8 cellular contexts compared by ENCODE assay signal in the genomic region with DNA sequence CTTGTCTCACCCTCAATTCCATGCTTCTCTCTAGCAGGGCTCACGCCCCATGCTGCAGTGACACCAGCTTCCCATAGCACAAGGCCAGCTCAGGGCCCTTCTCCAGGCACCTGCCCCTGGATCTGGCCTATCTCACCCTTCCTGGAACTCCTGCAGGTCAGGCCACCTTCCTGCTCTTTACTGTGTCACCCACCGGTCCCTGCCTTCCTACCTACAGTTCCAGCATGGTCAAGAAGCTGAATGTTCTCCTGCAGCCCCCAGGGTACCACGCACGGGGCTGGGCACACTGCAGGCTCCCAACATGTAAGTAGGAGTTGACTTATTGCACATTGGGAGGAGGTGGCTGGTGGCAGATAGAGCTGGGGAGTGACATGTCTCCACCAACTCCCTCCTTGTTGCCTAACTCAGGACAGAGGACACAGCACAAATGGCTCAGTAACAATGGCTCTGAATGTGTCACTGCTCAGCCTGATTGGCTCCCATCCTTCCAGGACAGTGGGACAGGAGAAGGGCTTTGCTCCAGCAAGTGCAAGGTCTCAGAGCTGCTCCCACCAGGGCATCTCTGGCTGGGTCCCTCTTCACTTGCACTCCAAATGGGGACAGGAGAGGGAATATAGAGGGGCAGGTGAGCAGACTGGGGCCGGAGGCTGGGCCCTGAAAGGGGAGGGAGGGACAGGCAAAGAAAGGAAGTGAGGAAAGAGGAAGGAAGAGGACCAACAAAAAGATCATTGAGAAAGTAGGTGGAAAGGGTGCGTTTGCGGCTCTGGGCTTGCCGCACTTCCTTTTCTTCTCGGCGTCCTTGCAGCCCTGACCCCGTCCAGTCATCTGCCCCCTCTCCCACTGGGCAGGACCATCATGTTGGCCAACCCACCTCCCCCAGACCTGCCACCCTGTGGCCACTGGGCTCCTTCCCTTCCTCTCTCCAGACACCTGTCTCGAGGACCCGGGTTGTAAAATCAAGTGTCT. TPM values are rescaled to one million over a fixed set of nuclear protein-coding genes. Genes with fewer than 3 reads are reported as not detected.
A peak's percentile ranks its signal among the peaks of the same experiment; 100 is the strongest.
DNase-seq lines count a peak whose midpoint lies in the region; ATAC-seq, FAIRE-seq and TF ChIP-seq lines count a peak whose summit lies in the region.

No MANE protein-coding gene starts in this region.

- H3K9me3 Mint-ChIP-seq in natural killer cell treated with Interleukin-12 subunit alpha and Interleukin-12 subunit beta and Interleukin-15 and Interleukin-18, amount 100 ng/mL, for 72 hours: no peaks in the 10 kb centered on the region

- H3K27me3 Mint-ChIP-seq in natural killer cell treated with Interleukin-12 subunit alpha and Interleukin-12 subunit beta and Interleukin-15 and Interleukin-18, amount 100 ng/mL, for 72 hours: no peaks in the 10 kb centered on the region

- H3K9me3 ChIP-seq in OCI-LY1 (ENCODE audit: low read length) (no peaks in the 10 kb centered on the region), colonic mucosa (no peaks in the 10 kb centered on the region)

- H3K4me3 Mint-ChIP-seq in natural killer cell treated with Interleukin-12 subunit alpha and Interleukin-12 subunit beta and Interleukin-15 and Interleukin-18, amount 100 ng/mL, for 72 hours: peak overlapping the region; percentile 83

- no peaks in the 10 kb centered on the region for H3K27me3 ChIP-seq in OCI-LY1 (ENCODE audit: insufficient read depth, low read length)
- no peaks in the 10 kb centered on the region for H3K27me3 ChIP-seq in colonic mucosa

- H3K9me2 ChIP-seq in OCI-LY1 (ENCODE audit: low read depth, low read length): no peaks in the 10 kb centered on the region

- H3K4me1 Mint-ChIP-seq in natural killer cell treated with Interleukin-12 subunit alpha and Interleukin-12 subunit beta and Interleukin-15 and Interleukin-18, amount 100 ng/mL, for 72 hours (ENCODE audit: low read depth in 2 of 2): peaks cover 87 to 92% of the 10 kb centered on the region in 2 donors

- H3K4me2 ChIP-seq in OCI-LY1 (ENCODE audit: low read length): peak overlapping the region; percentile 44; the same call in 1 of the 2 replicates

- no peak for TF ChIP-seq POLR2A in GM12891 (IDR thresholded peaks at IDR 0.05; ENCODE audit: low read depth, low read length)

- no peaks in the 10 kb centered on the region for H3K36me3 Mint-ChIP-seq in natural killer cell treated with Interleukin-12 subunit alpha and Interleukin-12 subunit beta and Interleukin-15 and Interleukin-18, amount 100 ng/mL, for 72 hours

- ATAC-seq in natural killer cell treated with Interleukin-12 subunit alpha and Interleukin-12 subunit beta and Interleukin-15 and Interleukin-18, amount 100 ng/mL, for 72 hours: peak; percentile 1 to 32
- ATAC-seq in HG02970 (IDR thresholded peaks at IDR 0.05; ENCODE audit: low FRiP score, unreplicated experiment): no peak

- H3K4me3 ChIP-seq in OCI-LY1 (ENCODE audit: low read depth, low read length, poor library complexity, severe bottlenecking) (no peak overlapping the region), colonic mucosa (no peak overlapping the region)

- H3K36me3 ChIP-seq in OCI-LY1 (ENCODE audit: insufficient read depth, low read length): no peaks in the 10 kb centered on the region
- no peaks in the 10 kb centered on the region for H3K36me3 ChIP-seq in colonic mucosa

- no peak overlapping the region for H3K9ac ChIP-seq in OCI-LY1 (ENCODE audit: low read length)
- H3K9ac ChIP-seq in colonic mucosa (ENCODE audit: low read depth in 2 of 2, low read length in 2 of 2): no peak overlapping the region

- H3K79me2 ChIP-seq in OCI-LY1 (ENCODE audit: insufficient read depth, low read length): no peaks in the 10 kb centered on the region

- DNase-seq in GM12891 (ENCODE audit: insufficient read length, low spot score) (no peak), colonic mucosa (no peak), occipital lobe (lab: John Stamatoyannopoulos, UW) (no peak), cerebellar nuclear complex (lab: John Stamatoyannopoulos, UW) (no peak)
- DNase-seq in natural killer cell treated with Interleukin-12 subunit alpha and Interleukin-12 subunit beta and Interleukin-15 and Interleukin-18, amount 100 ng/mL, for 72 hours (ENCODE audit: low spot score): peak; percentile 73
- DNase-seq in stimulated activated CD4-positive, alpha-beta T cell treated with anti-CD3 and anti-CD28 coated beads, Interleukin-2, amount 100 ng/mL, for 48 hours: no peak

- no peak overlapping the region for H3K27ac ChIP-seq in OCI-LY1 (ENCODE audit: low read depth, low read length, poor library complexity, severe bottlenecking)
- H3K27ac ChIP-seq in colonic mucosa: peak overlapping the region; percentile 8

- intact Hi-C loops in colonic mucosa (cut with DNase I): no loop called here

- no peaks in the 10 kb centered on the region for H3F3A ChIP-seq in OCI-LY1 (ENCODE audit: insufficient read depth, low read length)

- H3K27ac Mint-ChIP-seq in natural killer cell treated with Interleukin-12 subunit alpha and Interleukin-12 subunit beta and Interleukin-15 and Interleukin-18, amount 100 ng/mL, for 72 hours: peak overlapping the region; percentile 93 to 99

- TF ChIP-seq CTCF in OCI-LY1 (IDR thresholded peaks at IDR 0.05; ENCODE audit: low read length) (no peak), colonic mucosa (IDR thresholded peaks at IDR 0.05) (no peak)

- no peaks in the 10 kb centered on the region for H4K20me1 ChIP-seq in OCI-LY1 (ENCODE audit: insufficient read depth, low read length)

- no peak overlapping the region for H2AFZ ChIP-seq in OCI-LY1 (ENCODE audit: low read length)

- FAIRE-seq in GM12891 (lab: Jason Lieb, UNC): peak; percentile 48

- H3K4me1 ChIP-seq in OCI-LY1 (ENCODE audit: insufficient read depth, low read length, severe bottlenecking) (peaks cover 33% of the 10 kb centered on the region), colonic mucosa (peaks cover 12% of the 10 kb centered on the region)

TF ChIP-seq in GM12891, 5 proteins besides CTCF, POLR2A, EP300 and RAD21:
- TF ChIP-seq TAF1 (IDR thresholded peaks at IDR 0.05; ENCODE audit: low read depth, low read length): no peak
- TF ChIP-seq SPI1 (IDR thresholded peaks at IDR 0.05; ENCODE audit: low read depth, low read length): peak; percentile 67

RNA-seq across cellular contexts. Expression of a gene that starts 14.3 kb away (rescaled TPM):
- polyA plus RNA-seq in GM12891 (2012; ENCODE audit: low read depth, missing spikeins): 4.0 TPM
- 1 to 10 TPM; 5.9 to 9.6 TPM for total RNA-seq in colonic mucosa
- 10 to 100 TPM; 42.1 to 63.0 TPM for total RNA-seq in natural killer cell treated with Interleukin-12 subunit alpha and Interleukin-12 subunit beta and Interleukin-15 and Interleukin-18, amount 100 ng/mL, for 72 hours
- total RNA-seq in occipital lobe: 1.6 TPM

RNA-seq across cellular contexts. Expression of a gene that starts 29.6 kb away (rescaled TPM):
- 0.27 TPM for polyA plus RNA-seq in GM12891 (2012; ENCODE audit: low read depth, missing spikeins)
- total RNA-seq in colonic mucosa (under 1 TPM in 1 of 2 donors, not detected in 1; 0.11 TPM), occipital lobe (0.62 TPM)
- under 1 TPM; 0.38 to 0.67 TPM for total RNA-seq in natural killer cell treated with Interleukin-12 subunit alpha and Interleukin-12 subunit beta and Interleukin-15 and Interleukin-18, amount 100 ng/mL, for 72 hours

RNA-seq across cellular contexts. Expression of a gene that starts 55.0 kb away (rescaled TPM):
- 0.73 TPM for polyA plus RNA-seq in GM12891 (2012; ENCODE audit: low read depth, missing spikeins)
- total RNA-seq in colonic mucosa (10 to 100 TPM; 12.8 to 18.9 TPM), occipital lobe (0.62 TPM)
- total RNA-seq in natural killer cell treated with Interleukin-12 subunit alpha and Interleukin-12 subunit beta and Interleukin-15 and Interleukin-18, amount 100 ng/mL, for 72 hours: under 1 TPM; 0.53 to 0.93 TPM

Comparison
In these comparisons a context has a peak if more than half of its experiments do, and no peak if none do; other contexts are left out.
1. RNA of a gene that starts 14.3 kb away (total RNA-seq): 42.1 to 63.0 TPM in natural killer cell treated with Interleukin-12 subunit alpha and Interleukin-12 subunit beta and Interleukin-15 and Interleukin-18, amount 100 ng/mL, for 72 hours; 5.9 to 9.6 TPM in colonic mucosa and 1.6 TPM in occipital lobe (single experiment); every median in the first group is over 4 times any median in the second.